Comparison of ENCODE assay signal across 25 cellular contexts in the genomic region with DNA sequence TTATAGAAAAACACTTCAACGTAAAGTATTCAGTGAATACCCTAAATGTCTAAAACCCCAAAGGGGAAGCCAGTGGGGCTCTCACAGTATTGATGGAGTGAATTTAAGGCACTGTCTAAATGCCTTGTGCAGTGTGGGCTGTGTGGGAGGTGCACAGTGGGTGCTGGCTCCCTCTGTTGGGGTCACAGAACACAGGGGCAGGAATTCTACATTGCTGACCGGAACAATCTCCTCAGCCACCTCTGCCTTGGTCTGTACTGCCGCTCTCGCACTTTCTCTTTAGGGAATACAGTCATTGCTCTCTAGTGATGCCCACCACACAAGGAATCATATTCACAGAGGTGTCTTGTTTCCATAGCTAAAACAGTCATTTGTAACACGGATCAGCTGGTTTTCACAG. TPM values are rescaled to one million over a fixed set of nuclear protein-coding genes. Genes with fewer than 3 reads are reported as not detected.
A peak's percentile ranks its signal among the peaks of the same experiment; 100 is the strongest.
DNase-seq lines count a peak whose midpoint lies in the region; ATAC-seq, FAIRE-seq and TF ChIP-seq lines count a peak whose summit lies in the region.
"Had no signal": no experiment of that assay in that cellular context is flagged by ENCODE, and none has a peak within 500 bp of the region (broad histone marks: within the 10 kb centered on the region; RNA-seq: fewer than 3 reads in every experiment).

No MANE protein-coding gene starts in this region.

- peaks cover 82% of the 10 kb centered on the region for H4K20me1 ChIP-seq in HepG2 (ENCODE audit: insufficient read depth, low read length)

- peaks cover 92% of the 10 kb centered on the region for H3K79me2 ChIP-seq in HepG2 (ENCODE audit: insufficient read depth, low read length)

- peaks cover 3 to 9% of the 10 kb centered on the region in 2 experiments for H3K36me3 ChIP-seq in HepG2 (replicated peaks in 1 of 2; ENCODE audit: control insufficient read depth in 1 of 2, insufficient read depth in 2 of 2, low read length in 2 of 2)
- H3K36me3 ChIP-seq in right lobe of liver = no peaks in the 10 kb centered on the region
- H3K36me3 ChIP-seq: colonic mucosa, esophagus squamous epithelium, sigmoid colon, SJSA1 had no signal

- in situ Hi-C loops in HepG2 (cut with HindIII; ENCODE audit: extremely low pct_ligation_motif_present, low pct_unique_long_range_greater_than_20kb) = no loop called here

- H3K4me2 ChIP-seq in HepG2 (ENCODE audit: low read depth, low read length) = peak overlapping the region; percentile 5; the same call in 1 of the 2 replicates

- H3K27me3 ChIP-seq in HepG2 (ENCODE audit: control insufficient read depth in 1 of 2, insufficient read depth in 2 of 2, low read length in 2 of 2) (no peaks in the 10 kb centered on the region), right lobe of liver (no peaks in the 10 kb centered on the region), foreskin keratinocyte (no peaks in the 10 kb centered on the region)
- H3K27me3 ChIP-seq: body of pancreas, colonic mucosa, esophagus squamous epithelium, sigmoid colon, SJSA1 had no signal

- 86% methylated on average over 5 of the region's 5 CpGs for WGBS in HepG2 (ENCODE audit: low lambda C conversion rate)
- 98% methylated on average over 4 of the region's 5 CpGs for WGBS in right lobe of liver (ENCODE audit: insufficient coverage, low coverage, low lambda C conversion rate, missing lambda C conversion rate)

- BruUV-seq in HepG2 (replicated peaks; lab: Mats Ljungman, UMichigan) = no TSS peak

- CTCF ChIA-PET in HepG2 (lab: Yijun Ruan, JAX; ENCODE audit: low intra/inter-chr PET ratio, low total read pairs) = interaction anchor here (0.6 to 1.5 kb wide), 2 partner anchors 34 to 122 kb away, joined by 3 to 4 read pairs; no protein-coding TSS in a partner anchor

- ATAC-seq in HepG2 (peak; percentile 65), right lobe of liver (no peak), foreskin keratinocyte (no peak), GM19035 (IDR thresholded peaks at IDR 0.05; ENCODE audit: unreplicated experiment) (no peak)
- ATAC-seq: activated naive CD8-positive, alpha-beta T cell treated with anti-CD3 and anti-CD28 coated beads, Interleukin-2, amount 50 U/mL, for 24 hours; body of pancreas; effector memory CD8-positive, alpha-beta T cell had no signal

- TF ChIP-seq POLR2A in HepG2 (IDR thresholded peaks at IDR 0.05; ENCODE audit: insufficient read depth in 1 of 2, low read depth in 2 of 2, low read length in 2 of 2) (no peak), right lobe of liver (IDR thresholded peaks at IDR 0.05) (no peak)

- no peak overlapping the region for H3K9ac ChIP-seq in HepG2 (ENCODE audit: insufficient read depth, low read depth, low read length)
- H3K9ac ChIP-seq: parathyroid adenoma had no signal

- no peak for DNase-seq in HepG2 (ENCODE audit: low spot score)
- DNase-seq in right lobe of liver = no peak
- DNase-seq in UCSD-AML1 (lab: John Stamatoyannopoulos, UW; ENCODE audit: unreplicated experiment) = peak; percentile 14
- no peak for DNase-seq in foreskin keratinocyte
- DNase-seq in stimulated activated naive CD4-positive, alpha-beta T cell treated with Interleukin-2 at 50 U/mL for 16 hours (lab: John Stamatoyannopoulos, UW) = no peak
- no peak for DNase-seq in hypothalamus (lab: John Stamatoyannopoulos, UW)
- no peak for DNase-seq in SIG-M5 treated with dmso at 0.1 percent for 504 hours (lab: John Stamatoyannopoulos, UW; ENCODE audit: unreplicated experiment)
- DNase-seq: activated B cell treated with CpG ODN at 0.5 μM for 24 hours; activated CD4-positive, alpha-beta memory T cell treated with anti-CD3 and anti-CD28 coated beads, Interleukin-2, amount 10 ng/mL, durations not matched to agents 7 days and 5 days; activated gamma-delta T cell; activated naive CD8-positive, alpha-beta T cell treated with anti-CD3 and anti-CD28 coated beads, Interleukin-2, amount 50 U/mL, for 24 hours; body of pancreas; colonic mucosa; effector memory CD8-positive, alpha-beta T cell; esophagus squamous epithelium; glutamatergic neuron; KG1; MV-4-11; naive B cell; NCI-H1694; sigmoid colon; T-helper 2 cell had no signal

- POLR2A ChIA-PET in HepG2 (lab: Yijun Ruan, JAX) = interaction anchor here (1.0 to 1.2 kb wide), 3 partner anchors 14 to 51 kb away, joined by 3 to 6 read pairs (median 3); partner anchors contain the start of gene SPRED2

- H3K9me3 ChIP-seq in HepG2 (ENCODE audit: low read length) (no peaks in the 10 kb centered on the region), right lobe of liver (no peaks in the 10 kb centered on the region)
- H3K9me3 ChIP-seq: body of pancreas, colonic mucosa, esophagus squamous epithelium, sigmoid colon, SJSA1 had no signal

- TF ChIP-seq CTCF in HepG2 (CRISPR knock-in tag; IDR thresholded peaks at IDR 0.05) = peak; percentile 74
- no peak for TF ChIP-seq CTCF in right lobe of liver (IDR thresholded peaks at IDR 0.05)
- peak; percentile 15 for TF ChIP-seq CTCF in foreskin keratinocyte (conservative IDR thresholded peaks at IDR 0.05)

- H3K27ac ChIP-seq in HepG2 (ENCODE audit: extremely low read length, insufficient read depth, low read length) (peak overlapping the region; percentile 11), right lobe of liver (no peak overlapping the region), foreskin keratinocyte (peak overlapping the region; percentile 83)
- H3K27ac ChIP-seq: body of pancreas, colonic mucosa, parathyroid adenoma, sigmoid colon, SJSA1 had no signal

- peak; percentile 59 for TF ChIP-seq RAD21 in HepG2 (CRISPR knock-in tag; IDR thresholded peaks at IDR 0.05)

- FAIRE-seq in HepG2 (lab: Jason Lieb, UNC) = no peak

- H3K4me3 ChIP-seq in HepG2 (replicated peaks in 1 of 3; ENCODE audit: insufficient read depth in 1 of 3, low read depth in 2 of 3, low read length in 3 of 3) (no peak overlapping the region), right lobe of liver (no peak overlapping the region)
- H3K4me3 ChIP-seq: body of pancreas, colonic mucosa, esophagus squamous epithelium, sigmoid colon, SJSA1 had no signal

- no peak overlapping the region for H2AFZ ChIP-seq in HepG2 (ENCODE audit: low read length)
- H2AFZ ChIP-seq: parathyroid adenoma had no signal

- H3K4me1 ChIP-seq in HepG2 (ENCODE audit: insufficient read depth, low read length) = peaks cover 94% of the 10 kb centered on the region
- H3K4me1 ChIP-seq in right lobe of liver = peaks cover 0 to 59% (median 27%) of the 10 kb centered on the region in 4 donors
- peaks cover 50% of the 10 kb centered on the region for H3K4me1 ChIP-seq in foreskin keratinocyte

- TF ChIP-seq EP300 in HepG2 (IDR thresholded peaks at IDR 0.05; ENCODE audit: low read depth in 2 of 2, low read length in 2 of 2) (no peak), HepG2 (CRISPR knock-in tag; IDR thresholded peaks at IDR 0.05; ENCODE audit: borderline replicate concordance) (no peak)

- intact Hi-C loops in HepG2 (cut with micrococcal nuclease; ENCODE audit: unreplicated experiment) = loop anchor here (1.0 kb wide), 1 partner anchor 122 kb away; no protein-coding TSS in a partner anchor
- intact Hi-C loops in right lobe of liver (cut with DNase I) = no loop called here

TF ChIP-seq in HepG2, 621 proteins besides CTCF, POLR2A, EP300 and RAD21 (continues in another document):
- TF ChIP-seq PLRG1 (conservative IDR thresholded peaks at IDR 0.05) (no peak), ZNF34 (CRISPR knock-in tag; IDR thresholded peaks at IDR 0.05; ENCODE audit: borderline replicate concordance) (no peak), RBM22 (optimal IDR thresholded peaks at IDR 0.05; ENCODE audit: low read length) (peak; percentile 49), TEAD3 (CRISPR knock-in tag; optimal IDR thresholded peaks at IDR 0.05; ENCODE audit: borderline replicate concordance) (peak; percentile 44)
- TF ChIP-seq, protein P1, sequence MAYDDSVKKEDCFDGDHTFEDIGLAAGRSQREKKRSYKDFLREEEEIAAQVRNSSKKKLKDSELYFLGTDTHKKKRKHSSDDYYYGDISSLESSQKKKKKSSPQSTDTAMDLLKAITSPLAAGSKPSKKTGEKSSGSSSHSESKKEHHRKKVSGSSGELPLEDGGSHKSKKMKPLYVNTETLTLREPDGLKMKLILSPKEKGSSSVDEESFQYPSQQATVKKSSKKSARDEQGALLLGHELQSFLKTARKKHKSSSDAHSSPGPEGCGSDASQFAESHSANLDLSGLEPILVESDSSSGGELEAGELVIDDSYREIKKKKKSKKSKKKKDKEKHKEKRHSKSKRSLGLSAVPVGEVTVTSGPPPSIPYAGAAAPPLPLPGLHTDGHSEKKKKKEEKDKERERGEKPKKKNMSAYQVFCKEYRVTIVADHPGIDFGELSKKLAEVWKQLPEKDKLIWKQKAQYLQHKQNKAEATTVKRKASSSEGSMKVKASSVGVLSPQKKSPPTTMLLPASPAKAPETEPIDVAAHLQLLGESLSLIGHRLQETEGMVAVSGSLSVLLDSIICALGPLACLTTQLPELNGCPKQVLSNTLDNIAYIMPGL (CRISPR knock-in tag; IDR thresholded peaks at IDR 0.05; ENCODE audit: borderline replicate concordance in 1 of 2, low read depth in 1 of 2) = 0 out of 4 replicates have a peak, but pooled peaks of 1 of the 2 experiments have one; percentile 28

RNA-seq across cellular contexts. Expression of gene SPRED2, which starts 45.4 kb away (rescaled TPM):
- total RNA-seq in HepG2 (2016; rRNA removed; fragmentation: Illumina TruSeq; extraction: Trizol) (13.0 and 17.7 TPM in 2 replicates), right lobe of liver (10 to 100 TPM; 11.0 to 22.5 (median 15.2) TPM), foreskin keratinocyte (29.0 and 32.0 TPM in 2 replicates)
- 8.2 and 14.6 TPM in 2 replicates for total RNA-seq in HepG2 (2016; cell fraction: cytosol; rRNA removed; fragmentation: Illumina TruSeq; extraction: Trizol; ENCODE audit: low read depth)
- 13.6 and 15.0 TPM in 2 replicates for total RNA-seq in HepG2 (2016; cell fraction: insoluble cytoplasmic fraction; rRNA removed; fragmentation: Illumina TruSeq; extraction: Trizol)
- total RNA-seq in HepG2 (2016; cell fraction: membrane; rRNA removed; fragmentation: Illumina TruSeq; extraction: Trizol) = 14.7 and 17.3 TPM in 2 replicates
- 17.1 and 21.0 TPM in 2 replicates for total RNA-seq in HepG2 (2016; cell fraction: nucleus; rRNA removed; fragmentation: Illumina TruSeq; extraction: Trizol)
- polyA plus RNA-seq in HepG2 (2011; rRNA removed) (34.4 and 37.0 TPM in 2 replicates), foreskin keratinocyte (14.0 and 16.6 TPM in 2 replicates)
- polyA plus RNA-seq in HepG2 (2011; cell fraction: cytosol; rRNA removed) = 35.1 and 36.7 TPM in 2 replicates
- polyA plus RNA-seq in HepG2 (2011; cell fraction: nucleus; rRNA removed) = 42.3 and 51.3 TPM in 2 replicates
- 50.2 and 57.7 TPM in 2 replicates for polyA plus RNA-seq in HepG2 (2012)
- polyA plus RNA-seq in HepG2 (2016; cell fraction: cytosol; fragmentation: Illumina TruSeq; extraction: Trizol; ENCODE audit: low read depth) = 7.2 and 7.7 TPM in 2 replicates
- polyA plus RNA-seq in HepG2 (2016; cell fraction: insoluble cytoplasmic fraction; fragmentation: Illumina TruSeq; extraction: Trizol; ENCODE audit: low read depth) = 35.3 and 42.4 TPM in 2 replicates
- polyA plus RNA-seq in HepG2 (2016; cell fraction: membrane; fragmentation: Illumina TruSeq; extraction: Trizol; ENCODE audit: low read depth) = 18.9 and 19.9 TPM in 2 replicates
- polyA plus RNA-seq in HepG2 (2016; cell fraction: nucleus; fragmentation: Illumina TruSeq; extraction: Trizol; ENCODE audit: insufficient read depth, low read depth) = 39.6 and 40.2 TPM in 2 replicates
- 4.9 and 74.4 TPM in 2 replicates for polyA minus RNA-seq in HepG2 (2011; rRNA and poly(A)+ RNA removed; ENCODE audit: low replicate concordance)
- polyA minus RNA-seq in HepG2 (2011; cell fraction: cytosol; rRNA and poly(A)+ RNA removed) = 42.6 and 50.6 TPM in 2 replicates
- polyA minus RNA-seq in HepG2 (2011; cell fraction: nucleus; rRNA and poly(A)+ RNA removed) = 36.3 and 43.9 TPM in 2 replicates

Comparison
In these comparisons a context has a peak if more than half of its experiments do, and no peak if none do; other contexts are left out.
1. H3K27ac ChIP-seq: peak in HepG2 (single experiment) and foreskin keratinocyte (single experiment); none in right lobe of liver (0 of 3).
2. CTCF ChIP-seq: peak in HepG2 (single experiment) and foreskin keratinocyte (single experiment); none in right lobe of liver (0 of 4).